In the genomic region with DNA sequence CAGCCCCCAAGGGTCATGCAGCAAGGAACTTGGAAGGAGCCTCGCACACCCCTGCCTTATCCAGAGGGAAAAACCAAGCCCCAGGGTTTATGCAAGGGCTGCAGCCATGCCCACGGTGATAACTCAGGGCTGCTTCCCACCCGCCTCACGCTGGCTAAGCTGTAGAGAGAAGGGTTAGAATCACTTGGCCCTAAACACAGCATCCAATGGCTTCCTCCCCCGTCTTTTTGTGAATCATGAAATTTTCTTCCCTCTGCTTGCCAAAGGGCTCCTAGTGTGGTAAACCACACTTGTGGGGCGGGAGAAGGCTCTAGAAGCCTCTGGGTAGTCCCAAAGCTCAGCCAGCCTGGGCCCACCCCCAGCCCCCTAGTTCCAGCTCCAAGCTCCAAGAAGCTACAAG, we compare ENCODE assay signal across 17 cellular contexts. TPM values are rescaled to one million over a fixed set of nuclear protein-coding genes. Genes with fewer than 3 reads are reported as not detected.
DNase-seq lines count a peak whose midpoint lies in the region; ATAC-seq and TF ChIP-seq lines count a peak whose summit lies in the region.
"Had no signal": no experiment of that assay in that cellular context is flagged by ENCODE, and none has a peak within 500 bp of the region (broad histone marks: within the 10 kb centered on the region; RNA-seq: fewer than 3 reads in every experiment).

No MANE protein-coding gene starts in this region.

- peaks cover 0 to 5% (median 0%) of the 10 kb centered on the region in 4 donors for H3K4me1 ChIP-seq in sigmoid colon

- H3K4me3 ChIP-seq in MG63 (no peak overlapping the region), astrocyte of the cerebellum (ENCODE audit: low read depth, low read length) (no peak overlapping the region), sigmoid colon (no peak overlapping the region)
- H3K4me3 ChIP-seq: PC-9 had no signal

- in situ Hi-C loops in astrocyte of the cerebellum (cut with HindIII; ENCODE audit: low sequenced_read_pairs): no loop called here

- H3K9me3 ChIP-seq in MG63: no peaks in the 10 kb centered on the region
- no peaks in the 10 kb centered on the region for H3K9me3 ChIP-seq in sigmoid colon

- 85 to 86% methylated on average over 6 of the region's 6 CpGs for WGBS in sigmoid colon, 2 donors

- ATAC-seq in GM19455 (IDR thresholded peaks at IDR 0.05; ENCODE audit: unreplicated experiment): no peak

- H3K36me3 ChIP-seq in MG63 (no peaks in the 10 kb centered on the region), sigmoid colon (no peaks in the 10 kb centered on the region)

- no peak overlapping the region for H3K27ac ChIP-seq in sigmoid colon
- H3K27ac ChIP-seq: PC-9 had no signal

- DNase-seq in AG08396 (ENCODE audit: low spot score) (peak; percentile 46), MG63 (peak; percentile 16), astrocyte of the cerebellum (ENCODE audit: low read depth) (peak; percentile 52), iris pigment epithelial cell (ENCODE audit: low read depth) (peak; percentile 30), sigmoid colon (no peak), NCI-H146 (lab: John Stamatoyannopoulos, UW) (no peak)
- DNase-seq in stimulated activated CD4-positive, alpha-beta T cell treated with anti-CD3 and anti-CD28 coated beads, Interleukin-2, amount 100 ng/mL, for 48 hours: no peak
- DNase-seq: AML-193, COR-L47, H7, NCI-H1092, NCI-H524, PC-9 had no signal

- no peak for TF ChIP-seq EP300 in sigmoid colon (IDR thresholded peaks at IDR 0.05)

- intact Hi-C loops in sigmoid colon (cut with DNase I): no loop called here

- no peak for TF ChIP-seq POLR2A in sigmoid colon (IDR thresholded peaks at IDR 0.05)

- TF ChIP-seq CTCF in astrocyte of the cerebellum (IDR thresholded peaks at IDR 0.05; ENCODE audit: low read depth, low read length, missing control alignments): no peak
- TF ChIP-seq CTCF in sigmoid colon (IDR thresholded peaks at IDR 0.05): no peak

- H3K27me3 ChIP-seq in MG63 (no peaks in the 10 kb centered on the region), sigmoid colon (no peaks in the 10 kb centered on the region)

RNA-seq across cellular contexts. Expression of gene ORM1, which starts 55.9 kb away (rescaled TPM):
- total RNA-seq in MG63 (2014; rRNA removed; shearing (Covaris generic); ENCODE audit: low replicate concordance): not detected in 2 replicates
- not detected for total RNA-seq in sigmoid colon
- 1 to 10 TPM in 2 of 3 donors, not detected in 1; 1.1 to 1.8 TPM for polyA plus RNA-seq in sigmoid colon
- total RNA-seq: A172, Daoy, H7, LHCN-M2, PC-9 had no signal

Comparison
In these comparisons a context has a peak if more than half of its experiments do, and no peak if none do; other contexts are left out.
1. DNase-seq: peak in AG08396 (single experiment), MG63 (single experiment), astrocyte of the cerebellum (single experiment) and iris pigment epithelial cell (single experiment); none in sigmoid colon (single experiment), NCI-H146 (single experiment) and stimulated activated CD4-positive, alpha-beta T cell treated with anti-CD3 and anti-CD28 coated beads, Interleukin-2, amount 100 ng/mL, for 48 hours (0 of 2).